16 cellular contexts compared by ENCODE assay signal in genomic region chr9:38089387-38090165, GRCh38. TPM values are rescaled to one million over a fixed set of nuclear protein-coding genes. Genes with fewer than 3 reads are reported as not detected.
"Had no signal": no experiment of that assay in that cellular context is flagged by ENCODE, and none has a peak within 500 bp of the region (broad histone marks: within the 10 kb centered on the region; RNA-seq: fewer than 3 reads in every experiment).

No MANE protein-coding gene starts in this region.

- H3K27ac ChIP-seq: cardiac muscle cell, hepatocyte, testis, upper lobe of right lung had no signal

- H3K36me3 Mint-ChIP-seq: activated naive CD8-positive, alpha-beta T cell treated with anti-CD3 and anti-CD28 coated beads, Interleukin-2, amount 10 ng/mL, durations not matched to agents 7 days and 5 days had no signal

- ATAC-seq: activated CD4-positive, CD25-positive, alpha-beta regulatory T cell treated with anti-CD3 and anti-CD28 coated beads, Interleukin-2, amount 50 U/mL, for 24 hours; activated CD8-positive, alpha-beta T cell treated with anti-CD3 and anti-CD28 coated beads, Interleukin-2, amount 10 ng/mL, durations not matched to agents 7 days and 5 days; upper lobe of right lung had no signal

- H3K27ac Mint-ChIP-seq: activated CD4-positive, alpha-beta T cell treated with anti-CD3 and anti-CD28 coated beads, Interleukin-2, amount 10 ng/mL, durations not matched to agents 7 days and 5 days; activated CD8-positive, alpha-beta T cell treated with anti-CD3 and anti-CD28 coated beads, Interleukin-2, amount 10 ng/mL, durations not matched to agents 7 days and 5 days; activated naive CD8-positive, alpha-beta T cell treated with anti-CD3 and anti-CD28 coated beads, Interleukin-2, amount 10 ng/mL, durations not matched to agents 7 days and 5 days; nephron; progenitor cell of endocrine pancreas had no signal

- H3K27me3 ChIP-seq: cardiac muscle cell, hepatocyte, testis, upper lobe of right lung had no signal

- DNase-seq: activated CD4-positive, alpha-beta T cell treated with anti-CD3 and anti-CD28 coated beads, Interleukin-2, amount 10 ng/mL, durations not matched to agents 7 days and 5 days; activated CD8-positive, alpha-beta T cell treated with anti-CD3 and anti-CD28 coated beads, Interleukin-2, amount 10 ng/mL, durations not matched to agents 7 days and 5 days; activated naive CD8-positive, alpha-beta T cell treated with anti-CD3 and anti-CD28 coated beads, Interleukin-2, amount 10 ng/mL, durations not matched to agents 7 days and 5 days; amygdala; dermis blood vessel endothelial cell; effector memory CD4-positive, alpha-beta T cell; midbrain; stimulated activated CD4-positive, alpha-beta T cell treated with anti-CD3 and anti-CD28 coated beads, Interleukin-2, amount 100 ng/mL, for 48 hours; T1000; testis; upper lobe of right lung had no signal

- H3K4me3 ChIP-seq: cardiac muscle cell, hepatocyte, testis, upper lobe of right lung had no signal

- H3K4me3 Mint-ChIP-seq: activated CD4-positive, alpha-beta T cell treated with anti-CD3 and anti-CD28 coated beads, Interleukin-2, amount 10 ng/mL, durations not matched to agents 7 days and 5 days; activated CD8-positive, alpha-beta T cell treated with anti-CD3 and anti-CD28 coated beads, Interleukin-2, amount 10 ng/mL, durations not matched to agents 7 days and 5 days; activated naive CD8-positive, alpha-beta T cell treated with anti-CD3 and anti-CD28 coated beads, Interleukin-2, amount 10 ng/mL, durations not matched to agents 7 days and 5 days; nephron had no signal

- H3K9me3 ChIP-seq: testis, upper lobe of right lung had no signal

- H3K4me1 ChIP-seq: testis, upper lobe of right lung had no signal

- H3K79me2 ChIP-seq: hepatocyte had no signal

- H3K9me3 Mint-ChIP-seq: activated CD4-positive, alpha-beta T cell treated with anti-CD3 and anti-CD28 coated beads, Interleukin-2, amount 10 ng/mL, durations not matched to agents 7 days and 5 days; activated naive CD8-positive, alpha-beta T cell treated with anti-CD3 and anti-CD28 coated beads, Interleukin-2, amount 10 ng/mL, durations not matched to agents 7 days and 5 days; nephron had no signal

- H3K4me2 ChIP-seq: hepatocyte had no signal

- H3K36me3 ChIP-seq: cardiac muscle cell, upper lobe of right lung had no signal

- H2AFZ ChIP-seq: hepatocyte had no signal

RNA-seq across cellular contexts. Expression of gene SHB, which starts 20.5 kb away (rescaled TPM):
- total RNA-seq: activated CD4-positive, alpha-beta T cell treated with anti-CD3 and anti-CD28 coated beads, Interleukin-2, amount 10 ng/mL, durations not matched to agents 7 days and 5 days had no signal
